ENCODE assay signal across 1 cellular context in genomic region chr20:17862171-17862570, GRCh38.
A peak's percentile ranks its signal among the peaks of the same experiment; 100 is the strongest.
TF ChIP-seq lines count a peak whose summit lies in the region.

No MANE protein-coding gene starts in this region.

TF ChIP-seq in HepG2, 621 proteins besides CTCF, POLR2A, EP300 and RAD21 (continued from another document):
- TF ChIP-seq ZNF883 (CRISPR knock-in tag; IDR thresholded peaks at IDR 0.05; ENCODE audit: not compliant biosample characterization), result peak; percentile 15
- TF ChIP-seq ZNF251 (CRISPR knock-in tag; IDR thresholded peaks at IDR 0.05), result peak; percentile 57; the same call in 1 of the 2 replicates
- TF ChIP-seq HOXA9 (CRISPR knock-in tag; IDR thresholded peaks at IDR 0.05; ENCODE audit: borderline replicate concordance), result 0 out of 2 replicates have a peak, but pooled peaks have one; percentile 21
- TF ChIP-seq ZNF24 (IDR thresholded peaks at IDR 0.05), result 0 out of 2 replicates have a peak, but pooled peaks have one; percentile 55
- 0 out of 2 replicates have a peak, but pooled peaks have one; percentile 61 for TF ChIP-seq ZNF44 (CRISPR knock-in tag; IDR thresholded peaks at IDR 0.05)
- TF ChIP-seq ZZZ3 (CRISPR knock-in tag; IDR thresholded peaks at IDR 0.05; ENCODE audit: borderline replicate concordance), result no peak
- TF ChIP-seq KAT8 (CRISPR knock-in tag; IDR thresholded peaks at IDR 0.05), result 0 out of 2 replicates have a peak, but pooled peaks have one; percentile 9
- 0 out of 2 replicates have a peak, but pooled peaks have one; percentile 39 for TF ChIP-seq PAXIP1 (CRISPR knock-in tag; conservative IDR thresholded peaks at IDR 0.05)
- TF ChIP-seq MXI1 (IDR thresholded peaks at IDR 0.05; ENCODE audit: borderline replicate concordance, low read depth, low read length), result no peak
- peak; percentile 30; the same call in 1 of the 2 replicates for TF ChIP-seq JUNB (CRISPR knock-in tag; IDR thresholded peaks at IDR 0.05; ENCODE audit: borderline replicate concordance)
- no peak for TF ChIP-seq E2F2 (CRISPR knock-in tag; IDR thresholded peaks at IDR 0.05; ENCODE audit: borderline replicate concordance)
- peak; percentile 77 for TF ChIP-seq ZNF547 (CRISPR knock-in tag; IDR thresholded peaks at IDR 0.05)
